26 cellular contexts compared by ENCODE assay signal in the genomic region with DNA sequence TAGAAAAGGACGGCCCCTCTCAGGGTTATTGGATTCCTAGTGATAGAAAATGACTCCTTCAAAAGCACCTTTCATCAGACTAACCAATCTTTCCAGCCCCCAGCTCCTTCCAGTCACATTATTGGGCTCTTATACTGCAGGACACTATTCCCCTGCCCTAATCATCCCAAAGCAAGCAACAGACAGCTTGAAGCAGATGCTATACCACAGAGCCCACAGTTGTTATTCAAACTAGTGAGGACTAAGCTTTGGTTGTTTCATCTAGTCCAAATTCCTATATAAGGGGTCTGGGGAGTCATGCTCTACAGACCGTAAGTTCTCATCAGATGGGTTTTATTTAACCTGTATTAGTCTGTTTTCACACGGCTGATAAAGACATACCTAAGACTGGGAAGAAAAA.
"Had no signal": no experiment of that assay in that cellular context is flagged by ENCODE, and none has a peak within 500 bp of the region (broad histone marks: within the 10 kb centered on the region; RNA-seq: fewer than 3 reads in every experiment).

No MANE protein-coding gene starts in this region.

- FAIRE-seq: frontal cortex had no signal

- H3K36me3 ChIP-seq: ascending aorta, breast epithelium, cardiac muscle cell, colonic mucosa had no signal

- ATAC-seq: activated naive CD4-positive, alpha-beta T cell treated with anti-CD3 and anti-CD28 coated beads, Interleukin-2, amount 50 U/mL, for 72 hours; activated T-cell treated with anti-CD3 and anti-CD28 coated beads, Interleukin-2, amount 50 U/mL, for 72 hours; esophagus mucosa had no signal

- DNase-seq: activated CD4-positive, alpha-beta memory T cell treated with anti-CD3 and anti-CD28 coated beads, Interleukin-2, amount 10 ng/mL, durations not matched to agents 7 days and 5 days; activated CD4-positive, alpha-beta T cell treated with anti-CD3 and anti-CD28 coated beads for 1 hour; activated CD4-positive, alpha-beta T cell treated with anti-CD3 and anti-CD28 coated beads for 4 hours; activated CD4-positive, alpha-beta T cell treated with anti-CD3 and anti-CD28 coated beads, Interleukin-2, amount 10 ng/mL, durations not matched to agents 7 days and 5 days; activated CD4-positive, alpha-beta T cell treated with anti-CD3 and anti-CD28 coated beads, Interleukin-2, amount 50 U/mL, for 4 hours; activated CD8-positive, alpha-beta memory T cell treated with anti-CD3 and anti-CD28 coated beads, Interleukin-2, amount 50 U/mL, for 48 hours; activated gamma-delta T cell; activated naive CD4-positive, alpha-beta T cell; activated naive CD4-positive, alpha-beta T cell treated with anti-CD3 and anti-CD28 coated beads, Interleukin-2, amount 10 ng/mL, durations not matched to agents 7 days and 5 days; activated naive CD8-positive, alpha-beta T cell treated with anti-CD3 and anti-CD28 coated beads, Interleukin-2, amount 10 ng/mL, durations not matched to agents 7 days and 5 days; activated T-cell treated with anti-CD3 and anti-CD28 coated beads for 4 hours; activated T-cell treated with anti-CD3 and anti-CD28 coated beads, Interleukin-2, amount 50 U/mL, for 24 hours; activated T-cell treated with anti-CD3 and anti-CD28 coated beads, Interleukin-2, amount 50 U/mL, for 72 hours; central memory CD4-positive, alpha-beta T cell; cerebellar nuclear complex; colonic mucosa; effector CD8-positive, alpha-beta T cell; foreskin fibroblast; head of caudate nucleus; T-helper 9 cell had no signal

- H3K27me3 ChIP-seq: ascending aorta, breast epithelium, cardiac muscle cell, colonic mucosa had no signal

- H3K4me3 ChIP-seq: ascending aorta, breast epithelium, cardiac muscle cell, colonic mucosa had no signal

- H3K4me1 ChIP-seq: ascending aorta, breast epithelium, colonic mucosa had no signal

- H3K27ac ChIP-seq: ascending aorta, breast epithelium, cardiac muscle cell, colonic mucosa had no signal

- H3K9me3 ChIP-seq: ascending aorta, breast epithelium, colonic mucosa had no signal
